In genomic region chr7:142908921-142909870, GRCh38 we compare ENCODE assay signal across 6 cellular contexts.
A peak's percentile ranks its signal among the peaks of the same experiment; 100 is the strongest.
DNase-seq lines count a peak whose midpoint lies in the region; ATAC-seq and TF ChIP-seq lines count a peak whose summit lies in the region.

No MANE protein-coding gene starts in this region.

- DNase-seq in AG10803 (ENCODE audit: low read depth) (peak; percentile 6), LNCaP clone FGC (ENCODE audit: low read depth) (no peak), foreskin fibroblast (no peak), NCI-H510A (lab: John Stamatoyannopoulos, UW) (no peak), NCI-H146 treated with DMSO at 0.1 percent for 48 hours (lab: John Stamatoyannopoulos, UW; ENCODE audit: unreplicated experiment) (no peak)

- peak; percentile 38 for TF ChIP-seq CTCF in AG10803 (conservative IDR thresholded peaks at IDR 0.05; ENCODE audit: low read length)
- TF ChIP-seq CTCF in LNCaP clone FGC (IDR thresholded peaks at IDR 0.05; ENCODE audit: control insufficient read depth, extremely low read depth, insufficient read depth) = peak; percentile 76
- TF ChIP-seq CTCF in foreskin fibroblast (IDR thresholded peaks at IDR 0.05; ENCODE audit: low read depth, low read length) = peak; percentile 11

- ATAC-seq in HG03460 (IDR thresholded peaks at IDR 0.05; ENCODE audit: unreplicated experiment) = no peak

- H3K4me3 ChIP-seq in AG10803 (ENCODE audit: low read length) (no peak overlapping the region), LNCaP clone FGC (ENCODE audit: low read depth, low read length) (no peak overlapping the region), foreskin fibroblast (ENCODE audit: low read depth in 1 of 2, low read length in 2 of 2) (no peak overlapping the region)

Comparison
In these comparisons a context has a peak if more than half of its experiments do, and no peak if none do; other contexts are left out.
1. CTCF ChIP-seq: peak in every context shown above with its lines; median percentile 76 in LNCaP clone FGC; 38 in AG10803; 11 in foreskin fibroblast.